In the genomic region with DNA sequence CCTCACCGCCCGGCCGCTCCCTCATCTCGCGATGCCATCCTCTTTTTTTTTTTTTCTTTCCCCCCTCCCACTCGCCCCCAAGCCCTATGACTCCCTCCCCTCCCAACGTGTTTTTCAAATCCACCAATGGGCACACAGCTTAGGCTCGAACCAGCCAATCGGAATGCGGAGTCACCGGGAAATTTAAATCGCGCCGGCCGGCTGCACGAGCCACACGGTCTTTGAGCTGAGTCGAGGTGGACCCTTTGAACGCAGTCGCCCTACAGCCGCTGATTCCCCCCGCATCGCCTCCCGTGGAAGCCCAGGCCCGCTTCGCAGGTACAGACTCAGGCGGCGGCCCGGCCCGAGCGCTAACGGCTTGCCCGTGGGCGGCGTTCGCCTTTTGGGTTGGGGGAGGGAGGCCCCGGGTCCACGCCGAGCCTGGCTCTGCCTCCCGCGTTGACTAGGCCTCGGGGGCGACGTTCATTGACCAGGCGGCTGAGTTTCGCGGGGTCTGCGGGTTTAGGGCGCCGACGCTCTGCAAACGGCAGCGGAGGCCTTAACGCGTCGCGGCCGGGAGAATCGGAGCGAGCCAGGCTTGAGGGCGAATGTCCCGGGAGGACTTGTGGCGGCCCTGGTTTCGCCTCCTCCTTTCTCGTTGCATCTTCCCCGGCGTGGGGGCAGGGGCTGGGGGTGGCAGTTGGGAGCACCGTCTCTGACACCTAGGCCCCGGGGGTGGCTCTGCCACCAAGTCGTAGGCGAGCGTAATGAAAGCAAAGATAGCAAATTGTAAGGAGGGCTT, we compare ENCODE assay signal across 1 cellular context.
TF ChIP-seq lines count a peak whose summit lies in the region.

Gene KPNA2 (plus strand): TSS at position 213 of the 781 bp plus-strand sequence. CDS start 1,398 bp downstream, outside the sequence.

TF ChIP-seq in WTC11, 78 proteins besides CTCF, POLR2A, EP300 and RAD21 (continued from another document and continues in another):
- TF ChIP-seq AFF4 (CRISPR knock-in tag; IDR thresholded peaks at IDR 0.05; ENCODE audit: borderline replicate concordance) (0 out of 2 replicates have a peak, but pooled peaks have one; percentile 4), ATF1 (CRISPR knock-in tag; IDR thresholded peaks at IDR 0.05) (peak; percentile 73), STAT6 (CRISPR knock-in tag; conservative IDR thresholded peaks at IDR 0.05; ENCODE audit: low read depth) (no peak), GRHL2 (CRISPR knock-in tag; IDR thresholded peaks at IDR 0.05; ENCODE audit: insufficient replicate concordance, severe bottlenecking) (no peak), OVOL2 (CRISPR knock-in tag; IDR thresholded peaks at IDR 0.05; ENCODE audit: borderline replicate concordance) (no peak), ZNF232 (CRISPR knock-in tag; IDR thresholded peaks at IDR 0.05) (peak; percentile 86; the same call in 1 of the 2 replicates), RORB (CRISPR knock-in tag; IDR thresholded peaks at IDR 0.05) (no peak), CBFB (CRISPR knock-in tag; IDR thresholded peaks at IDR 0.05; ENCODE audit: low read depth) (peak; percentile 51; the same call in 1 of the 2 replicates), FOXP1 (CRISPR knock-in tag; IDR thresholded peaks at IDR 0.05; ENCODE audit: borderline replicate concordance) (peak; percentile 91), USF1 (CRISPR knock-in tag; IDR thresholded peaks at IDR 0.05) (peak; percentile 60; the same call in 1 of the 2 replicates), ZNF263 (CRISPR knock-in tag; IDR thresholded peaks at IDR 0.05; ENCODE audit: low read depth) (0 out of 2 replicates have a peak, but pooled peaks have one; percentile 40), ZNF121 (CRISPR knock-in tag; IDR thresholded peaks at IDR 0.05) (no peak), E2F1 (CRISPR knock-in tag; IDR thresholded peaks at IDR 0.05) (no peak), ZNF396 (CRISPR knock-in tag; IDR thresholded peaks at IDR 0.05; ENCODE audit: borderline replicate concordance) (no peak), ESRRA (CRISPR knock-in tag; IDR thresholded peaks at IDR 0.05; ENCODE audit: borderline replicate concordance) (no peak; the same call in 1 of the 2 replicates), CREM (CRISPR knock-in tag; IDR thresholded peaks at IDR 0.05) (peak; percentile 81), ATF2 (CRISPR knock-in tag; IDR thresholded peaks at IDR 0.05; ENCODE audit: borderline replicate concordance, low read depth) (no peak), EMX1 (CRISPR knock-in tag; IDR thresholded peaks at IDR 0.05) (no peak), ZSCAN18 (CRISPR knock-in tag; IDR thresholded peaks at IDR 0.05) (no peak), JUN (CRISPR knock-in tag; IDR thresholded peaks at IDR 0.05) (peak; percentile 86; the same call in 1 of the 2 replicates), ZNF138 (CRISPR knock-in tag; conservative IDR thresholded peaks at IDR 0.05) (no peak), PRRX2 (CRISPR knock-in tag; IDR thresholded peaks at IDR 0.05) (no peak)
- TF ChIP-seq, protein P1, sequence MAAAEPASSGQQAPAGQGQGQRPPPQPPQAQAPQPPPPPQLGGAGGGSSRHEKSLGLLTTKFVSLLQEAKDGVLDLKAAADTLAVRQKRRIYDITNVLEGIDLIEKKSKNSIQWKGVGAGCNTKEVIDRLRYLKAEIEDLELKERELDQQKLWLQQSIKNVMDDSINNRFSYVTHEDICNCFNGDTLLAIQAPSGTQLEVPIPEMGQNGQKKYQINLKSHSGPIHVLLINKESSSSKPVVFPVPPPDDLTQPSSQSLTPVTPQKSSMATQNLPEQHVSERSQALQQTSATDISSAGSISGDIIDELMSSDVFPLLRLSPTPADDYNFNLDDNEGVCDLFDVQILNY (CRISPR knock-in tag; IDR thresholded peaks at IDR 0.05) = no peak
- TF ChIP-seq, protein P2, sequence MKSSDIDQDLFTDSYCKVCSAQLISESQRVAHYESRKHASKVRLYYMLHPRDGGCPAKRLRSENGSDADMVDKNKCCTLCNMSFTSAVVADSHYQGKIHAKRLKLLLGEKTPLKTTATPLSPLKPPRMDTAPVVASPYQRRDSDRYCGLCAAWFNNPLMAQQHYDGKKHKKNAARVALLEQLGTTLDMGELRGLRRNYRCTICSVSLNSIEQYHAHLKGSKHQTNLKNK (CRISPR knock-in tag; IDR thresholded peaks at IDR 0.05) = no peak
- TF ChIP-seq, protein P3, sequence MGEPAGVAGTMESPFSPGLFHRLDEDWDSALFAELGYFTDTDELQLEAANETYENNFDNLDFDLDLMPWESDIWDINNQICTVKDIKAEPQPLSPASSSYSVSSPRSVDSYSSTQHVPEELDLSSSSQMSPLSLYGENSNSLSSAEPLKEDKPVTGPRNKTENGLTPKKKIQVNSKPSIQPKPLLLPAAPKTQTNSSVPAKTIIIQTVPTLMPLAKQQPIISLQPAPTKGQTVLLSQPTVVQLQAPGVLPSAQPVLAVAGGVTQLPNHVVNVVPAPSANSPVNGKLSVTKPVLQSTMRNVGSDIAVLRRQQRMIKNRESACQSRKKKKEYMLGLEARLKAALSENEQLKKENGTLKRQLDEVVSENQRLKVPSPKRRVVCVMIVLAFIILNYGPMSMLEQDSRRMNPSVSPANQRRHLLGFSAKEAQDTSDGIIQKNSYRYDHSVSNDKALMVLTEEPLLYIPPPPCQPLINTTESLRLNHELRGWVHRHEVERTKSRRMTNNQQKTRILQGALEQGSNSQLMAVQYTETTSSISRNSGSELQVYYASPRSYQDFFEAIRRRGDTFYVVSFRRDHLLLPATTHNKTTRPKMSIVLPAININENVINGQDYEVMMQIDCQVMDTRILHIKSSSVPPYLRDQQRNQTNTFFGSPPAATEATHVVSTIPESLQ (CRISPR knock-in tag; IDR thresholded peaks at IDR 0.05) = no peak
- TF ChIP-seq, protein P4, sequence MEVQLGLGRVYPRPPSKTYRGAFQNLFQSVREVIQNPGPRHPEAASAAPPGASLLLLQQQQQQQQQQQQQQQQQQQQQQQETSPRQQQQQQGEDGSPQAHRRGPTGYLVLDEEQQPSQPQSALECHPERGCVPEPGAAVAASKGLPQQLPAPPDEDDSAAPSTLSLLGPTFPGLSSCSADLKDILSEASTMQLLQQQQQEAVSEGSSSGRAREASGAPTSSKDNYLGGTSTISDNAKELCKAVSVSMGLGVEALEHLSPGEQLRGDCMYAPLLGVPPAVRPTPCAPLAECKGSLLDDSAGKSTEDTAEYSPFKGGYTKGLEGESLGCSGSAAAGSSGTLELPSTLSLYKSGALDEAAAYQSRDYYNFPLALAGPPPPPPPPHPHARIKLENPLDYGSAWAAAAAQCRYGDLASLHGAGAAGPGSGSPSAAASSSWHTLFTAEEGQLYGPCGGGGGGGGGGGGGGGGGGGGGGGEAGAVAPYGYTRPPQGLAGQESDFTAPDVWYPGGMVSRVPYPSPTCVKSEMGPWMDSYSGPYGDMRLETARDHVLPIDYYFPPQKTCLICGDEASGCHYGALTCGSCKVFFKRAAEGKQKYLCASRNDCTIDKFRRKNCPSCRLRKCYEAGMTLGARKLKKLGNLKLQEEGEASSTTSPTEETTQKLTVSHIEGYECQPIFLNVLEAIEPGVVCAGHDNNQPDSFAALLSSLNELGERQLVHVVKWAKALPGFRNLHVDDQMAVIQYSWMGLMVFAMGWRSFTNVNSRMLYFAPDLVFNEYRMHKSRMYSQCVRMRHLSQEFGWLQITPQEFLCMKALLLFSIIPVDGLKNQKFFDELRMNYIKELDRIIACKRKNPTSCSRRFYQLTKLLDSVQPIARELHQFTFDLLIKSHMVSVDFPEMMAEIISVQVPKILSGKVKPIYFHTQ (CRISPR knock-in tag; IDR thresholded peaks at IDR 0.05) = no peak
- TF ChIP-seq, protein P5, sequence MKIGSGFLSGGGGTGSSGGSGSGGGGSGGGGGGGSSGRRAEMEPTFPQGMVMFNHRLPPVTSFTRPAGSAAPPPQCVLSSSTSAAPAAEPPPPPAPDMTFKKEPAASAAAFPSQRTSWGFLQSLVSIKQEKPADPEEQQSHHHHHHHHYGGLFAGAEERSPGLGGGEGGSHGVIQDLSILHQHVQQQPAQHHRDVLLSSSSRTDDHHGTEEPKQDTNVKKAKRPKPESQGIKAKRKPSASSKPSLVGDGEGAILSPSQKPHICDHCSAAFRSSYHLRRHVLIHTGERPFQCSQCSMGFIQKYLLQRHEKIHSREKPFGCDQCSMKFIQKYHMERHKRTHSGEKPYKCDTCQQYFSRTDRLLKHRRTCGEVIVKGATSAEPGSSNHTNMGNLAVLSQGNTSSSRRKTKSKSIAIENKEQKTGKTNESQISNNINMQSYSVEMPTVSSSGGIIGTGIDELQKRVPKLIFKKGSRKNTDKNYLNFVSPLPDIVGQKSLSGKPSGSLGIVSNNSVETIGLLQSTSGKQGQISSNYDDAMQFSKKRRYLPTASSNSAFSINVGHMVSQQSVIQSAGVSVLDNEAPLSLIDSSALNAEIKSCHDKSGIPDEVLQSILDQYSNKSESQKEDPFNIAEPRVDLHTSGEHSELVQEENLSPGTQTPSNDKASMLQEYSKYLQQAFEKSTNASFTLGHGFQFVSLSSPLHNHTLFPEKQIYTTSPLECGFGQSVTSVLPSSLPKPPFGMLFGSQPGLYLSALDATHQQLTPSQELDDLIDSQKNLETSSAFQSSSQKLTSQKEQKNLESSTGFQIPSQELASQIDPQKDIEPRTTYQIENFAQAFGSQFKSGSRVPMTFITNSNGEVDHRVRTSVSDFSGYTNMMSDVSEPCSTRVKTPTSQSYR (CRISPR knock-in tag; IDR thresholded peaks at IDR 0.05) = no peak
- TF ChIP-seq, protein P6, sequence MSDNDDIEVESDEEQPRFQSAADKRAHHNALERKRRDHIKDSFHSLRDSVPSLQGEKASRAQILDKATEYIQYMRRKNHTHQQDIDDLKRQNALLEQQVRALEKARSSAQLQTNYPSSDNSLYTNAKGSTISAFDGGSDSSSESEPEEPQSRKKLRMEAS (CRISPR knock-in tag; IDR thresholded peaks at IDR 0.05) = peak; percentile 82
